ENCODE assay signal across 17 cellular contexts in the genomic region with DNA sequence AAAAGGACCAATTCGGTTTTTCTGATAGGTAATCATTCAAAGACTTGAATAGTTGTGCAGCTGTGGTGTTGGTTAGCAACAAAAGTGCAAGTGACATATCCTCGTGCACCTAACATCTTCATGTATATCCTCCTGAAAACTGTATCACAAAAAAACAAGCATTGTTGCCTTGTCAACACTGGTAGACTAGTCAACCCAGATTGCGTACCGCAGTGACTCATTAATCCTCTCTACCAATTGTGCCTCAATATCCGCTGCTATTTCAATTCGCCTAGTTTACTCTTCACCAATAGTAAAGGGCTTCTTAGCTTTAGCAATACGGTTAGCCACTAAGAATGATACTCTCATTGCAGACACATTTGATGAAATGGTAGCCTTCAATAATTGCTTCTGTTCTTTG.
A peak's percentile ranks its signal among the peaks of the same experiment; 100 is the strongest.
DNase-seq lines count a peak whose midpoint lies in the region; ATAC-seq and TF ChIP-seq lines count a peak whose summit lies in the region.
"Had no signal": no experiment of that assay in that cellular context is flagged by ENCODE, and none has a peak within 500 bp of the region (broad histone marks: within the 10 kb centered on the region; RNA-seq: fewer than 3 reads in every experiment).

No MANE protein-coding gene starts in this region.

- TF ChIP-seq CTCF in Loucy (conservative IDR thresholded peaks at IDR 0.05; ENCODE audit: low read length), result no peak

- H3K36me3 Mint-ChIP-seq in activated naive CD8-positive, alpha-beta T cell, result no peaks in the 10 kb centered on the region
- no peaks in the 10 kb centered on the region for H3K36me3 Mint-ChIP-seq in stimulated activated memory B cell treated with anti-CD40 and anti-IgM and Interleukin-4, amounts not matched to agents 10 μg/mL and 1 μg/mL and 100 μg/mL, for 72 hours

- no peaks in the 10 kb centered on the region for H3K9me2 ChIP-seq in Loucy (replicated peaks; ENCODE audit: low read depth, low read length)

- H3K4me1 ChIP-seq in Loucy (ENCODE audit: insufficient read depth, low read length, poor library complexity, severe bottlenecking), result peaks cover 38% of the 10 kb centered on the region

- peak overlapping the region; percentile 45 for H3K4me2 ChIP-seq in Loucy (ENCODE audit: low read depth, low read length, poor library complexity, severe bottlenecking)

- DNase-seq in stimulated activated CD4-positive, alpha-beta T cell treated with anti-CD3 and anti-CD28 coated beads, Interleukin-1b, Interleukin-23, amount 100 ng/mL, for 48 hours, result peak; percentile 22
- DNase-seq in stimulated activated CD4-positive, alpha-beta T cell treated with anti-CD3 and anti-CD28 coated beads, Interleukin-12 subunit alpha, Interleukin-12 subunit beta, amount 100 ng/mL, for 4 hours, result no peak
- DNase-seq: body of pancreas, left ventricle myocardium superior, NCI-H1092, NCI-H2081, NCI-H524, posterior cingulate gyrus, SJCRH30 had no signal

- no peaks in the 10 kb centered on the region for H3K9me3 Mint-ChIP-seq in activated naive CD8-positive, alpha-beta T cell (ENCODE audit: low read depth)
- H3K9me3 Mint-ChIP-seq in stimulated activated memory B cell treated with anti-CD40 and anti-IgM and Interleukin-4, amounts not matched to agents 10 μg/mL and 1 μg/mL and 100 μg/mL, for 72 hours, result no peaks in the 10 kb centered on the region
- H3K9me3 Mint-ChIP-seq: dendritic cell treated with granulocyte-macrophage colony-stimulating factor and Interleukin-4, amounts not matched to agents 40 ng/mL and 50 ng/mL, for 4 days had no signal

- no peak for ATAC-seq in stimulated activated memory B cell treated with anti-CD40 and anti-IgM and Interleukin-4, amounts not matched to agents 10 μg/mL and 1 μg/mL and 100 μg/mL, for 72 hours
- no peak for ATAC-seq in GM18867 (IDR thresholded peaks at IDR 0.05; ENCODE audit: unreplicated experiment)
- ATAC-seq in HG03039 (IDR thresholded peaks at IDR 0.05; ENCODE audit: unreplicated experiment), result no peak
- ATAC-seq in HG03520 (IDR thresholded peaks at IDR 0.05; ENCODE audit: unreplicated experiment), result no peak
- ATAC-seq: body of pancreas had no signal

- no peaks in the 10 kb centered on the region for H3K9me3 ChIP-seq in Loucy (ENCODE audit: insufficient read depth, low read depth, low read length)
- H3K9me3 ChIP-seq: body of pancreas, SJCRH30, transverse colon had no signal

- H3K27me3 Mint-ChIP-seq in activated naive CD8-positive, alpha-beta T cell, result no peaks in the 10 kb centered on the region
- no peaks in the 10 kb centered on the region for H3K27me3 Mint-ChIP-seq in stimulated activated memory B cell treated with anti-CD40 and anti-IgM and Interleukin-4, amounts not matched to agents 10 μg/mL and 1 μg/mL and 100 μg/mL, for 72 hours

- peaks cover 26% of the 10 kb centered on the region for H3K4me1 Mint-ChIP-seq in activated naive CD8-positive, alpha-beta T cell (ENCODE audit: low read depth)
- peaks cover 39% of the 10 kb centered on the region for H3K4me1 Mint-ChIP-seq in stimulated activated memory B cell treated with anti-CD40 and anti-IgM and Interleukin-4, amounts not matched to agents 10 μg/mL and 1 μg/mL and 100 μg/mL, for 72 hours

- H2AFZ ChIP-seq in Loucy (ENCODE audit: low read length), result no peak overlapping the region

- H3K79me2 ChIP-seq in Loucy (ENCODE audit: insufficient read depth, low read length), result no peaks in the 10 kb centered on the region

- H3K36me3 ChIP-seq in Loucy (ENCODE audit: insufficient read depth, low read length), result no peaks in the 10 kb centered on the region
- H3K36me3 ChIP-seq: SJCRH30, transverse colon had no signal

- no peak overlapping the region for H3K4me3 Mint-ChIP-seq in activated naive CD8-positive, alpha-beta T cell
- peak overlapping the region; percentile 51 for H3K4me3 Mint-ChIP-seq in stimulated activated memory B cell treated with anti-CD40 and anti-IgM and Interleukin-4, amounts not matched to agents 10 μg/mL and 1 μg/mL and 100 μg/mL, for 72 hours
- H3K4me3 Mint-ChIP-seq: dendritic cell treated with granulocyte-macrophage colony-stimulating factor and Interleukin-4, amounts not matched to agents 40 ng/mL and 50 ng/mL, for 4 days had no signal

- H3K9ac ChIP-seq in Loucy (ENCODE audit: low read depth, low read length, poor library complexity, severe bottlenecking), result no peak overlapping the region

- H3F3A ChIP-seq in Loucy (ENCODE audit: low read depth), result no peaks in the 10 kb centered on the region

- H3K4me3 ChIP-seq in Loucy (ENCODE audit: low read length, poor library complexity, severe bottlenecking), result no peak overlapping the region
- H3K4me3 ChIP-seq: body of pancreas, SJCRH30, transverse colon had no signal

- H3K27me3 ChIP-seq in Loucy (ENCODE audit: insufficient read depth, low read length, poor library complexity, severe bottlenecking), result no peaks in the 10 kb centered on the region
- H3K27me3 ChIP-seq: body of pancreas, SJCRH30, transverse colon had no signal

- peak overlapping the region; percentile 47 for H3K27ac Mint-ChIP-seq in activated naive CD8-positive, alpha-beta T cell
- H3K27ac Mint-ChIP-seq in stimulated activated memory B cell treated with anti-CD40 and anti-IgM and Interleukin-4, amounts not matched to agents 10 μg/mL and 1 μg/mL and 100 μg/mL, for 72 hours, result peak overlapping the region; percentile 72
- H3K27ac Mint-ChIP-seq: dendritic cell treated with granulocyte-macrophage colony-stimulating factor and Interleukin-4, amounts not matched to agents 40 ng/mL and 50 ng/mL, for 4 days had no signal

- no peaks in the 10 kb centered on the region for H4K20me1 ChIP-seq in Loucy (ENCODE audit: insufficient read depth, low read length, poor library complexity, severe bottlenecking)
